19 cellular contexts compared by ENCODE assay signal in genomic region chr9:16690628-16691027, GRCh38.
"Had no signal": no experiment of that assay in that cellular context is flagged by ENCODE, and none has a peak within 500 bp of the region (broad histone marks: within the 10 kb centered on the region; RNA-seq: fewer than 3 reads in every experiment).

No MANE protein-coding gene starts in this region.

- H3K36me3 ChIP-seq: heart right ventricle, neural progenitor cell, ovary, tibial artery, upper lobe of left lung, uterus had no signal

- DNase-seq: effector CD8-positive, alpha-beta T cell; heart right ventricle; hypothalamus; kidney glomerular epithelial cell; mucosa of descending colon; naive thymus-derived CD8-positive, alpha-beta T cell; nucleus accumbens; ovary; right cardiac atrium; small intestine; stimulated activated CD4-positive, alpha-beta T cell treated with anti-CD3 and anti-CD28 coated beads, Interleukin-12 subunit alpha, Interleukin-12 subunit beta, amount 100 ng/mL, for 4 hours; stimulated activated naive CD4-positive, alpha-beta T cell treated with Interleukin-2 at 50 U/mL for 16 hours; tibial artery; upper lobe of left lung; uterus had no signal

- H3K27me3 ChIP-seq: neural progenitor cell, ovary, tibial artery, upper lobe of left lung, uterus had no signal

- H3K27ac Mint-ChIP-seq: naive thymus-derived CD8-positive, alpha-beta T cell; neural progenitor cell had no signal

- FAIRE-seq: frontal cortex, islet of Langerhans, small intestine had no signal

- H3K36me3 Mint-ChIP-seq: naive thymus-derived CD8-positive, alpha-beta T cell; neural progenitor cell had no signal

- H3K4me3 ChIP-seq: coronary artery, heart right ventricle, mucosa of descending colon, neural progenitor cell, ovary, tibial artery, upper lobe of left lung, uterus had no signal

- H3K4me3 Mint-ChIP-seq: neural progenitor cell had no signal

- ATAC-seq: heart right ventricle; mucosa of descending colon; naive thymus-derived CD8-positive, alpha-beta T cell had no signal

- H3K4me1 Mint-ChIP-seq: naive thymus-derived CD8-positive, alpha-beta T cell had no signal
